ENCODE assay signal across 8 cellular contexts in genomic region chr4:40196724-40197281, GRCh38. TPM values are rescaled to one million over a fixed set of nuclear protein-coding genes. Genes with fewer than 3 reads are reported as not detected.
DNase-seq lines count a peak whose midpoint lies in the region; ATAC-seq and TF ChIP-seq lines count a peak whose summit lies in the region.

Gene RHOH, plus strand, starts transcription at chr4:40197031. Its CDS starts 46,356 bp downstream, at chr4:40243387.

- H3K4me3 Mint-ChIP-seq in activated T-cell treated with anti-CD3 and anti-CD28 coated beads, Interleukin-2, amount 50 U/mL, for 4 hours: peak within 1 kb of the TSS; percentile 100

- POLR2A ChIA-PET in HEK293T (lab: Yijun Ruan, JAX): no interaction called here

- no peaks in the 10 kb centered on the region for H3K36me3 ChIP-seq in muscle layer of duodenum (ENCODE audit: control insufficient read depth in 1 of 2, insufficient read depth in 2 of 2, low read length in 2 of 2)
- no peaks in the 10 kb centered on the region for H3K36me3 ChIP-seq in vagina

- intact Hi-C loops in vagina (cut with DNase I): no loop called here

- CTCF ChIA-PET in HEK293T (lab: Yijun Ruan, JAX): interaction anchor here (0.5 kb wide), 1 partner anchor 34 kb away, joined by 3 read pairs; no protein-coding TSS in a partner anchor

- peak; percentile 59 for TF ChIP-seq POLR2A in GM10847 (IDR thresholded peaks at IDR 0.05; ENCODE audit: extremely low read depth, insufficient read length)
- no peak for TF ChIP-seq POLR2A in vagina (IDR thresholded peaks at IDR 0.05)

- ATAC-seq in activated T-cell treated with anti-CD3 and anti-CD28 coated beads, Interleukin-2, amount 50 U/mL, for 4 hours: peak; percentile 32 to 42
- no peak for ATAC-seq in GM19328 (IDR thresholded peaks at IDR 0.05; ENCODE audit: unreplicated experiment)

- H3K4me3 ChIP-seq in muscle layer of duodenum (ENCODE audit: low read depth in 1 of 2, low read length in 2 of 2): peak within 1 kb of the TSS in 1 of 2 donors; percentile 38
- H3K4me3 ChIP-seq in vagina: peak within 1 kb of the TSS in 1 of 2 donors; percentile 32

- H3K27ac ChIP-seq in muscle layer of duodenum (ENCODE audit: low read length) (peak within 1 kb of the TSS; percentile 76), vagina (peak within 1 kb of the TSS; percentile 42), caudate nucleus (ENCODE audit: low read depth, low read length) (no peak within 1 kb of the TSS)

- H3K4me1 Mint-ChIP-seq in activated T-cell treated with anti-CD3 and anti-CD28 coated beads, Interleukin-2, amount 50 U/mL, for 4 hours (ENCODE audit: low read depth): peaks cover 50% of the 10 kb centered on the region

- TF ChIP-seq CTCF in vagina (IDR thresholded peaks at IDR 0.05): no peak

- no peaks in the 10 kb centered on the region for H3K27me3 ChIP-seq in muscle layer of duodenum (ENCODE audit: low read depth, low read length)
- no peaks in the 10 kb centered on the region for H3K27me3 ChIP-seq in vagina

- no peaks in the 10 kb centered on the region for H3K27me3 Mint-ChIP-seq in activated T-cell treated with anti-CD3 and anti-CD28 coated beads, Interleukin-2, amount 50 U/mL, for 4 hours (ENCODE audit: low read depth)

- H3K9me3 ChIP-seq in muscle layer of duodenum (ENCODE audit: control insufficient read depth in 1 of 2, low read length in 2 of 2): no peaks in the 10 kb centered on the region
- H3K9me3 ChIP-seq in vagina: no peaks in the 10 kb centered on the region

- DNase-seq in NAMALWA (ENCODE audit: low spot score) (peak; percentile 93), vagina (ENCODE audit: extremely low spot score in 2 of 2) (peak in 1 of 2 donors; percentile 71), HEK293T (ENCODE audit: extremely low spot score) (no peak), caudate nucleus (lab: John Stamatoyannopoulos, UW) (no peak)
- peak; percentile 70 for DNase-seq in activated T-cell treated with anti-CD3 and anti-CD28 coated beads, Interleukin-2, amount 50 U/mL, for 4 hours

- H3K9me3 Mint-ChIP-seq in activated T-cell treated with anti-CD3 and anti-CD28 coated beads, Interleukin-2, amount 50 U/mL, for 4 hours: no peaks in the 10 kb centered on the region

- H3K36me3 Mint-ChIP-seq in activated T-cell treated with anti-CD3 and anti-CD28 coated beads, Interleukin-2, amount 50 U/mL, for 4 hours (ENCODE audit: insufficient read depth): peaks cover 33% of the 10 kb centered on the region

- H3K4me1 ChIP-seq in muscle layer of duodenum (ENCODE audit: control insufficient read depth in 1 of 2, insufficient read depth in 2 of 2, low read length in 2 of 2): no peaks in the 10 kb centered on the region
- no peaks in the 10 kb centered on the region for H3K4me1 ChIP-seq in vagina

TF ChIP-seq in HEK293T, 16 proteins besides CTCF, POLR2A, EP300 and RAD21:
- TF ChIP-seq HDGF (IDR thresholded peaks at IDR 0.05; ENCODE audit: borderline replicate concordance) (no peak), NFRKB (IDR thresholded peaks at IDR 0.05) (no peak), LEF1 (IDR thresholded peaks at IDR 0.05; ENCODE audit: borderline replicate concordance) (no peak), BHLHE40 (IDR thresholded peaks at IDR 0.05; ENCODE audit: borderline replicate concordance) (no peak), CTBP1 (IDR thresholded peaks at IDR 0.05; ENCODE audit: borderline replicate concordance) (no peak), PKNOX1 (IDR thresholded peaks at IDR 0.05) (no peak), FOXK2 (IDR thresholded peaks at IDR 0.05) (no peak), FOXA1 (IDR thresholded peaks at IDR 0.05) (no peak), ELF4 (IDR thresholded peaks at IDR 0.05) (no peak)

RNA-seq across cellular contexts. Expression of gene RHOH, which starts in this region (rescaled TPM):
- total RNA-seq in activated T-cell treated with anti-CD3 and anti-CD28 coated beads, Interleukin-2, amount 50 U/mL, for 4 hours: 100 to 1,000 TPM; 164 to 204 (median 170) TPM
- total RNA-seq in vagina: 2.9 TPM

Comparison
In these comparisons a context has a peak if more than half of its experiments do, and no peak if none do; other contexts are left out.
1. RNA of gene RHOH (total RNA-seq): 164 to 204 TPM in activated T-cell treated with anti-CD3 and anti-CD28 coated beads, Interleukin-2, amount 50 U/mL, for 4 hours; 2.9 TPM in vagina (single experiment); every median in the first group is over 10 times any median in the second.
2. DNase-seq: peak in NAMALWA (single experiment) and activated T-cell treated with anti-CD3 and anti-CD28 coated beads, Interleukin-2, amount 50 U/mL, for 4 hours (single experiment); none in HEK293T (single experiment) and caudate nucleus (0 of 61).